In the genomic region with DNA sequence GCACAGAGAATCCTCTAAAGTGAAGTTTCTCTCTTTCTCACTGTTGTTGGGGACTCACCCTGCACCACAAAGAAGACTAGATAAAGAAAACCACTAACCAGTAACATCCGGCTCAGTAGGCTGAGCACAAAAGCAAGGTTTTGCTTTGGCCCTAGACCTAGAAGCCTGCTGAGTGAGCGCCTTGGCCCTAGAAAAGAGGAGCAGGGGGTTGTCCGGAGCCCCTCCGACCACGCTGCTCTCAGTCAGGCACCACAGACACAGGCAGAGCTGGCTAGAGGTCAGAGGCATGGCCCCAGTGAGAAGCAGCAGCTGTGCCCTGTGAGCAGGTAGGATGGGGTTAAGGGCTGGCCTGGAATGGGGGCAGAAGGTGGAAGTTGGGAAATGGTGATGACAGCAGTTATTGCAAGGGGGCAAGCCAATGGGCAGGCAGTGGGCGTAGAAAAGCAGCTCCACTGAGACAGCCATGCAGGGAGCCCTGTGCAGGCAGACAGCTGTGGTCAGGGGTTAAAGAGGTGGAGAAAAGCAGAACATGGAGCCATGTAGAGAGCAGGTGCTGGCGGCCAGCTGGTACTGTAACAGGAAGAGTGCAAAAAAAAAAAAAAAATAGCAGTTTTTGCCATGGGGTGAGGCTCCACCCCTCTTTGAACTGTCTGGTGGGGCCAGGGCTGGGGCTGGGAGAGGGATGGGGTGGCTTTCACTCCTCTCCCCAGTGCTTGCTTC, we compare ENCODE assay signal across 9 cellular contexts. TPM values are rescaled to one million over a fixed set of nuclear protein-coding genes. Genes with fewer than 3 reads are reported as not detected.
DNase-seq lines count a peak whose midpoint lies in the region; ATAC-seq and TF ChIP-seq lines count a peak whose summit lies in the region.
"Had no signal": no experiment of that assay in that cellular context is flagged by ENCODE, and none has a peak within 500 bp of the region (broad histone marks: within the 10 kb centered on the region; RNA-seq: fewer than 3 reads in every experiment).

No MANE protein-coding gene starts in this region.

- no peaks in the 10 kb centered on the region for H3K27me3 ChIP-seq in naive thymus-derived CD4-positive, alpha-beta T cell (ENCODE audit: control insufficient read depth in 2 of 2, insufficient read depth in 2 of 2, low read length in 2 of 2)
- H3K27me3 ChIP-seq in H7 (ENCODE audit: control insufficient read depth, insufficient read depth, low read length), result no peaks in the 10 kb centered on the region
- H3K27me3 ChIP-seq: SJSA1 had no signal

- no peaks in the 10 kb centered on the region for H3K36me3 Mint-ChIP-seq in activated T-cell treated with anti-CD3 and anti-CD28 coated beads, Interleukin-2, amount 50 U/mL, for 24 hours (ENCODE audit: low read depth)
- H3K36me3 Mint-ChIP-seq in naive thymus-derived CD4-positive, alpha-beta T cell, result peaks cover 0 to 4% (median 2%) of the 10 kb centered on the region in 5 donors

- peak overlapping the region; percentile 37 for H3K27ac ChIP-seq in naive thymus-derived CD4-positive, alpha-beta T cell (ENCODE audit: low read depth, low read length)
- H3K27ac ChIP-seq: SJSA1 had no signal

- peaks cover 68% of the 10 kb centered on the region for H3K4me1 Mint-ChIP-seq in activated T-cell treated with anti-CD3 and anti-CD28 coated beads, Interleukin-2, amount 50 U/mL, for 24 hours (ENCODE audit: low read depth)
- peaks cover 45 to 81% (median 73%) of the 10 kb centered on the region in 7 donors for H3K4me1 Mint-ChIP-seq in naive thymus-derived CD4-positive, alpha-beta T cell

- ATAC-seq in GM18858 (IDR thresholded peaks at IDR 0.05; ENCODE audit: unreplicated experiment) (peak; percentile 87), HG02610 (IDR thresholded peaks at IDR 0.05; ENCODE audit: unreplicated experiment) (peak; percentile 91)
- peak; percentile 85 for ATAC-seq in naive thymus-derived CD4-positive, alpha-beta T cell

- CTCF ChIA-PET in naive thymus-derived CD4-positive, alpha-beta T cell (lab: Charles Lee), result interaction anchor here (0.5 to 7.7 kb wide), 10 partner anchors 17 to 388 kb away, joined by 3 to 102 read pairs (median 4); partner anchors contain the start of gene PSTPIP2

- no peaks in the 10 kb centered on the region for H3K36me3 ChIP-seq in naive thymus-derived CD4-positive, alpha-beta T cell (ENCODE audit: control insufficient read depth in 2 of 3, insufficient read depth in 3 of 3, low read length in 3 of 3)
- no peaks in the 10 kb centered on the region for H3K36me3 ChIP-seq in H7 (replicated peaks; ENCODE audit: control insufficient read depth, insufficient read depth, low read length)
- H3K36me3 ChIP-seq: SJSA1 had no signal

- peak; percentile 9 for TF ChIP-seq POLR2A in NB4 (IDR thresholded peaks at IDR 0.05; ENCODE audit: extremely low read depth, insufficient read length)

- H3K27ac Mint-ChIP-seq in activated T-cell treated with anti-CD3 and anti-CD28 coated beads, Interleukin-2, amount 50 U/mL, for 24 hours, result peak overlapping the region; percentile 84
- peak overlapping the region; percentile 74 to 95 (median 92) for H3K27ac Mint-ChIP-seq in naive thymus-derived CD4-positive, alpha-beta T cell

- DNase-seq in NB4 (ENCODE audit: low read depth) (peak; percentile 98), Ammon's horn (ENCODE audit: low spot score) (no peak), LoVo (ENCODE audit: low spot score) (no peak), H7 (no peak)
- DNase-seq in activated T-cell treated with anti-CD3 and anti-CD28 coated beads, Interleukin-2, amount 50 U/mL, for 24 hours, result peak; percentile 56
- DNase-seq in naive thymus-derived CD4-positive, alpha-beta T cell, result peak; percentile 30 to 83 (median 78)

- peaks cover 58 to 63% of the 10 kb centered on the region in 2 donors for H3K4me1 ChIP-seq in naive thymus-derived CD4-positive, alpha-beta T cell (ENCODE audit: control insufficient read depth in 2 of 2, insufficient read depth in 2 of 2, low read length in 2 of 2)
- H3K4me1 ChIP-seq: SJSA1 had no signal

- H3K4me3 Mint-ChIP-seq in activated T-cell treated with anti-CD3 and anti-CD28 coated beads, Interleukin-2, amount 50 U/mL, for 24 hours, result peak overlapping the region; percentile 76
- H3K4me3 Mint-ChIP-seq in naive thymus-derived CD4-positive, alpha-beta T cell, result peak overlapping the region; percentile 86 to 99 (median 92)

- H3K9me3 Mint-ChIP-seq in activated T-cell treated with anti-CD3 and anti-CD28 coated beads, Interleukin-2, amount 50 U/mL, for 24 hours, result no peaks in the 10 kb centered on the region
- H3K9me3 Mint-ChIP-seq in naive thymus-derived CD4-positive, alpha-beta T cell, result peaks cover 0 to 2% (median 0%) of the 10 kb centered on the region in 11 donors

- H3K9me3 ChIP-seq in naive thymus-derived CD4-positive, alpha-beta T cell (ENCODE audit: control insufficient read depth in 2 of 3, low read length in 3 of 3), result no peaks in the 10 kb centered on the region
- H3K9me3 ChIP-seq: SJSA1 had no signal

- H3K4me3 ChIP-seq in NB4 (ENCODE audit: low read depth, low read length), result peak overlapping the region; percentile 46
- peak overlapping the region; percentile 60 for H3K4me3 ChIP-seq in naive thymus-derived CD4-positive, alpha-beta T cell (ENCODE audit: low read length)
- no peak overlapping the region for H3K4me3 ChIP-seq in H7 (ENCODE audit: insufficient read depth, low read depth, low read length)
- H3K4me3 ChIP-seq: SJSA1 had no signal

- intact Hi-C loops in naive thymus-derived CD4-positive, alpha-beta T cell (cut with micrococcal nuclease), result loop anchor here (1.0 to 10.0 kb wide), 15 partner anchors 9 to 1488 kb away; partner anchors contain the start of genes EPG5 (in 2 of the 2), ATP5F1A (in 1 of the 2) and IER3IP1 (in 1 of the 2)

- H3K27me3 Mint-ChIP-seq in activated T-cell treated with anti-CD3 and anti-CD28 coated beads, Interleukin-2, amount 50 U/mL, for 24 hours, result peaks cover 6% of the 10 kb centered on the region
- peaks cover 0 to 62% (median 3%) of the 10 kb centered on the region in 5 donors for H3K27me3 Mint-ChIP-seq in naive thymus-derived CD4-positive, alpha-beta T cell

- TF ChIP-seq CTCF in NB4 (IDR thresholded peaks at IDR 0.05; ENCODE audit: low read depth, low read length), result no peak

- POLR2A ChIA-PET in naive thymus-derived CD4-positive, alpha-beta T cell (lab: Charles Lee), result interaction anchor here (0.9 to 8.7 kb wide), 7 partner anchors 9 to 386 kb away, joined by 3 to 120 read pairs (median 4); no protein-coding TSS in a partner anchor

RNA-seq across cellular contexts. Expression of gene SLC14A1, which starts 36.9 kb away (rescaled TPM):
- total RNA-seq in naive thymus-derived CD4-positive, alpha-beta T cell, result 10 to 100 TPM in 1 of 5 experiments, 1 to 10 TPM in 3, under 1 TPM in 1; 0.97 to 12.9 (median 3.3) TPM
- polyA plus RNA-seq in naive thymus-derived CD4-positive, alpha-beta T cell, result 1 to 10 TPM; 1.4 to 2.2 TPM
- not detected in 2 replicates for total RNA-seq in H7 (2014; rRNA removed; shearing (Covaris generic))

Comparison
In these comparisons a context has a peak if more than half of its experiments do, and no peak if none do; other contexts are left out.
1. DNase-seq: peak in NB4 (single experiment), activated T-cell treated with anti-CD3 and anti-CD28 coated beads, Interleukin-2, amount 50 U/mL, for 24 hours (single experiment) and naive thymus-derived CD4-positive, alpha-beta T cell (9 of 9); none in Ammon's horn (single experiment), LoVo (single experiment) and H7 (single experiment).
2. Peak in every context shown above with its lines, with median percentiles within 50 percentile points of each other: ATAC-seq.